In the genomic region with DNA sequence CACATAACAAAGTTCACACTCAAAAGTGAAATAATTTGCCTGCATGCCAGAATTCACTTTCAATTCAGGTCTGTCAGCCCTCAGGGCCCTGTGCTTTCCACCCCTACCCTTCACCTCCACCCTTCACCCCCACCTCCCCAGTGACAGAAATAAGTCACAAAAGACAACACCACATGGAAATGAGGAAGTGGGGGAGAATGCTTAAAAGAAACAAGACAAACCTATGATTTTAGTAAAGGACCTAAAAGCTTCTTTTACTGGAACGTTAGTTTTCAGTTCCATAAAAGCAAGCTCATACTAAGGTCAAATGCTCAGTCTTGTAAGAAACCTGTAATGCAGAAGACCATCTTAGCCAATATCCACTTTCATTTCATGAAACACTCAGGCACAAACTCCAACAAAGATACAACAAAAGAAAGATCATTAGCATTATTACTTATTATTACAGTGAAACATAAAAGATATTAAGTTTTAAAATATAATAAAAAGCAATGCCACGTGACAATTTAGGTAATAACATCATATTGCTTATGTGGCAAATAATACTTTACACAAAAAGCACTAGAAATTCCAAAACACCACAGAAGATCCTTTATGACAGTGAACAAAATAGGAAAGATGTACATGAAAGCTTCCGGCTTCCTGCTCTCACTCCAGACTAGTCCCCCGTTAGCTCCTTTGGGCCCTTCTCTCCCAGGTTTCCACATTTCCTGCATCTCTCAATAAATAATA, we compare ENCODE assay signal across 10 cellular contexts.
DNase-seq lines count a peak whose midpoint lies in the region; ATAC-seq and TF ChIP-seq lines count a peak whose summit lies in the region.
"Had no signal": no experiment of that assay in that cellular context is flagged by ENCODE, and none has a peak within 500 bp of the region (broad histone marks: within the 10 kb centered on the region; RNA-seq: fewer than 3 reads in every experiment).

No MANE protein-coding gene starts in this region.

- intact Hi-C loops in adrenal gland (cut with DNase I) = no loop called here

- H3K27ac ChIP-seq in adrenal gland = no peak overlapping the region

- no peaks in the 10 kb centered on the region for H3K36me3 ChIP-seq in adrenal gland (replicated peaks in 1 of 2)

- H3K4me1 Mint-ChIP-seq in activated naive CD8-positive, alpha-beta T cell treated with anti-CD3 and anti-CD28 coated beads for 36 hours = peaks cover 26% of the 10 kb centered on the region

- H3K27me3 Mint-ChIP-seq in activated naive CD8-positive, alpha-beta T cell treated with anti-CD3 and anti-CD28 coated beads for 36 hours = no peaks in the 10 kb centered on the region
- H3K27me3 Mint-ChIP-seq: natural killer cell treated with Interleukin-12 subunit alpha and Interleukin-12 subunit beta and Interleukin-15 and Interleukin-18, amount 100 ng/mL, for 72 hours had no signal

- H3K4me3 Mint-ChIP-seq in activated naive CD8-positive, alpha-beta T cell treated with anti-CD3 and anti-CD28 coated beads for 36 hours = no peak overlapping the region
- H3K4me3 Mint-ChIP-seq: natural killer cell treated with Interleukin-12 subunit alpha and Interleukin-12 subunit beta and Interleukin-15 and Interleukin-18, amount 100 ng/mL, for 72 hours had no signal

- DNase-seq in activated naive CD8-positive, alpha-beta T cell treated with anti-CD3 and anti-CD28 coated beads for 36 hours = no peak
- DNase-seq in NCI-H748 (lab: John Stamatoyannopoulos, UW; ENCODE audit: unreplicated experiment) (no peak), adrenal gland (no peak), NCI-H1092 (lab: John Stamatoyannopoulos, UW) (no peak)
- no peak for DNase-seq in stimulated activated CD4-positive, alpha-beta T cell treated with anti-CD3 and anti-CD28 coated beads, Interleukin-2, amount 100 ng/mL, for 24 hours
- DNase-seq: NK-92 treated with Interleukin-12 subunit alpha and Interleukin-12 subunit beta, amount 100 ng/mL, for 24 hours had no signal

- H3K9me3 Mint-ChIP-seq in activated naive CD8-positive, alpha-beta T cell treated with anti-CD3 and anti-CD28 coated beads for 36 hours = peaks cover 2% of the 10 kb centered on the region
- H3K9me3 Mint-ChIP-seq: natural killer cell treated with Interleukin-12 subunit alpha and Interleukin-12 subunit beta and Interleukin-15 and Interleukin-18, amount 100 ng/mL, for 72 hours had no signal

- H3K4me3 ChIP-seq in adrenal gland = no peak overlapping the region

- no peaks in the 10 kb centered on the region for H3K4me1 ChIP-seq in adrenal gland (replicated peaks in 1 of 2)

- TF ChIP-seq POLR2A in adrenal gland (IDR thresholded peaks at IDR 0.05) = no peak

- H3K27ac Mint-ChIP-seq in activated naive CD8-positive, alpha-beta T cell treated with anti-CD3 and anti-CD28 coated beads for 36 hours = peak overlapping the region; percentile 18
- H3K27ac Mint-ChIP-seq: natural killer cell treated with Interleukin-12 subunit alpha and Interleukin-12 subunit beta and Interleukin-15 and Interleukin-18, amount 100 ng/mL, for 72 hours had no signal

- no peaks in the 10 kb centered on the region for H3K27me3 ChIP-seq in adrenal gland

- no peak for TF ChIP-seq CTCF in adrenal gland (IDR thresholded peaks at IDR 0.05)

- WGBS in adrenal gland, 4 donors = 82 to 85% (median 83%) methylated on average over 4 of the region's 4 CpGs

- no peaks in the 10 kb centered on the region for H3K9me3 ChIP-seq in adrenal gland (replicated peaks in 1 of 3)

- peaks cover 40% of the 10 kb centered on the region for H3K36me3 Mint-ChIP-seq in activated naive CD8-positive, alpha-beta T cell treated with anti-CD3 and anti-CD28 coated beads for 36 hours

- ATAC-seq in GM18861 (IDR thresholded peaks at IDR 0.05; ENCODE audit: unreplicated experiment) (peak; percentile 79), GM21717 (IDR thresholded peaks at IDR 0.05; ENCODE audit: unreplicated experiment) (peak; percentile 92), HG03521 (IDR thresholded peaks at IDR 0.05; ENCODE audit: unreplicated experiment) (peak; percentile 94)
- ATAC-seq: natural killer cell treated with Interleukin-12 subunit alpha and Interleukin-12 subunit beta and Interleukin-15 and Interleukin-18, amount 100 ng/mL, for 72 hours had no signal
